ENCODE assay signal across 8 cellular contexts in genomic region chr10:100986952-100987684, GRCh38. TPM values are rescaled to one million over a fixed set of nuclear protein-coding genes. Genes with fewer than 3 reads are reported as not detected.
DNase-seq lines count a peak whose midpoint lies in the region; ATAC-seq and TF ChIP-seq lines count a peak whose summit lies in the region.

TSS of gene MRPL43 (minus strand) at chr10:100987497. CDS start at chr10:100987443, 54 bp downstream.
TSS of gene TWNK (plus strand) at chr10:100987543. CDS start at chr10:100988211, 668 bp downstream.

- intact Hi-C loops in testis (cut with DNase I; ENCODE audit: low total_unique reads) = no loop called here

- H3K27me3 ChIP-seq in MG63 = no peaks in the 10 kb centered on the region
- no peaks in the 10 kb centered on the region for H3K27me3 ChIP-seq in testis

- WGBS in testis, 2 donors = 0 to 1% methylated on average over 35 to 61 of the region's 75 CpGs

- no peak for TF ChIP-seq POLR2A in testis (IDR thresholded peaks at IDR 0.05)

- H3K4me3 Mint-ChIP-seq in activated naive CD4-positive, alpha-beta T cell treated with anti-CD3 and anti-CD28 coated beads, Interleukin-2, amount 50 U/mL, for 24 hours = peak within 1 kb of the TSS; percentile 92

- peaks cover 21% of the 10 kb centered on the region for H3K36me3 Mint-ChIP-seq in activated naive CD4-positive, alpha-beta T cell treated with anti-CD3 and anti-CD28 coated beads, Interleukin-2, amount 50 U/mL, for 24 hours

- peak within 1 kb of the TSS; percentile 96 for H3K27ac Mint-ChIP-seq in activated naive CD4-positive, alpha-beta T cell treated with anti-CD3 and anti-CD28 coated beads, Interleukin-2, amount 50 U/mL, for 24 hours

- H3K4me1 Mint-ChIP-seq in activated naive CD4-positive, alpha-beta T cell treated with anti-CD3 and anti-CD28 coated beads, Interleukin-2, amount 50 U/mL, for 24 hours = peaks cover 41% of the 10 kb centered on the region

- H3K36me3 ChIP-seq in MG63 = peaks cover 48% of the 10 kb centered on the region
- no peaks in the 10 kb centered on the region for H3K36me3 ChIP-seq in testis (ENCODE audit: low read depth, missing control alignments)

- H3K4me1 ChIP-seq in testis = peaks cover 24% of the 10 kb centered on the region

- H3K4me3 ChIP-seq in MG63 (peak within 1 kb of the TSS; percentile 100), testis (peak within 1 kb of the TSS; percentile 91 to 92)

- TF ChIP-seq CTCF in omental fat pad (IDR thresholded peaks at IDR 0.05) (no peak), testis (IDR thresholded peaks at IDR 0.05) (no peak)

- H3K9me3 ChIP-seq in MG63 (no peaks in the 10 kb centered on the region), testis (no peaks in the 10 kb centered on the region)

- peak; percentile 49 for DNase-seq in GDM1 (lab: John Stamatoyannopoulos, UW)
- DNase-seq in H4 (ENCODE audit: low spot score) = peak; percentile 53
- DNase-seq in MG63 = peak; percentile 83
- peak; percentile 72 for DNase-seq in SKM-1 (lab: John Stamatoyannopoulos, UW; ENCODE audit: unreplicated experiment)
- DNase-seq in glomerular visceral epithelial cell (ENCODE audit: extremely low spot score) = peak; percentile 71
- DNase-seq in omental fat pad (ENCODE audit: low spot score) = peak; percentile 78
- peak; percentile 92 for DNase-seq in testis

- H3K9me3 Mint-ChIP-seq in activated naive CD4-positive, alpha-beta T cell treated with anti-CD3 and anti-CD28 coated beads, Interleukin-2, amount 50 U/mL, for 24 hours = no peaks in the 10 kb centered on the region

- no peaks in the 10 kb centered on the region for H3K27me3 Mint-ChIP-seq in activated naive CD4-positive, alpha-beta T cell treated with anti-CD3 and anti-CD28 coated beads, Interleukin-2, amount 50 U/mL, for 24 hours

- peak within 1 kb of the TSS; percentile 65 to 78 for H3K27ac ChIP-seq in testis

- ATAC-seq in omental fat pad (ENCODE audit: low FRiP score) = peak; percentile 58

RNA-seq across cellular contexts. Expression of gene MRPL43, which starts in this region (rescaled TPM):
- total RNA-seq in H4 (2014; rRNA removed; shearing (Covaris generic)) = 94.3 and 105 TPM in 2 replicates
- 85.9 and 134 TPM in 2 replicates for total RNA-seq in MG63 (2014; rRNA removed; shearing (Covaris generic); ENCODE audit: low replicate concordance)
- 10 to 100 TPM; 59.7 to 97.0 (median 79.3) TPM for total RNA-seq in omental fat pad
- total RNA-seq in testis = 100 to 1,000 TPM; 123 to 124 TPM
- polyA plus RNA-seq in testis (ENCODE audit: insufficient read depth, low read depth, low replicate concordance) = 199 TPM

RNA-seq across cellular contexts. Expression of gene TWNK, which starts in this region (rescaled TPM):
- total RNA-seq in H4 (2014; rRNA removed; shearing (Covaris generic)) = 6.7 and 8.0 TPM in 2 replicates
- total RNA-seq in MG63 (2014; rRNA removed; shearing (Covaris generic); ENCODE audit: low replicate concordance) = 13.3 and 14.6 TPM in 2 replicates
- total RNA-seq in omental fat pad = 10 to 100 TPM in 1 of 4 donors, 1 to 10 TPM in 3; 4.6 to 20.8 (median 6.9) TPM
- 10 to 100 TPM; 24.4 to 31.1 TPM for total RNA-seq in testis
- polyA plus RNA-seq in testis (ENCODE audit: insufficient read depth, low read depth, low replicate concordance) = 26.4 TPM

Comparison
In these comparisons a context has a peak if more than half of its experiments do, and no peak if none do; other contexts are left out.
1. Peak in every context shown above with its lines: DNase-seq, ATAC-seq, H3K4me3 ChIP-seq and H3K27ac ChIP-seq.